9 cellular contexts compared by ENCODE assay signal in the genomic region with DNA sequence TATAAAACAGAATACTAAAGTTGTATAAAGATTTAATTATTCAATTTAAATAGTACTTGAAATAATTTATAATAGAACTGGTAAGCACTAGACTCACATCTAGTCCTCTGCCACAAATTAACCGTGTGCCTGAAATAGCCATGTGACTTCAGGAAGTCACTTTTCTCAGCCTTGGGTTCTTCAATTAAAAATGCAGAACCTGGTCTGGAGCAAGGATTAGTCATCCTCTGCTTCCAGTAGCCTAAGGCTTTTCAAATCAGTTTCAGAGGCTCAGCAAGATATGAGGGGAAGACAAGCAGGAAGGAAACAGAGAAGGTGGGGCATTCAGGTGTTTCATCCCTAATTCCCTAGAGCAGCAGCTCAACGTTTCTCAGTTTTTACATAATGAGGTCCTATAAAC. TPM values are rescaled to one million over a fixed set of nuclear protein-coding genes. Genes with fewer than 3 reads are reported as not detected.
DNase-seq lines count a peak whose midpoint lies in the region; ATAC-seq, FAIRE-seq and TF ChIP-seq lines count a peak whose summit lies in the region.
"Had no signal": no experiment of that assay in that cellular context is flagged by ENCODE, and none has a peak within 500 bp of the region (broad histone marks: within the 10 kb centered on the region; RNA-seq: fewer than 3 reads in every experiment).

No MANE protein-coding gene starts in this region.

- no peak overlapping the region for H3K4ac ChIP-seq in mesendoderm (ENCODE audit: low read depth, low read length)

- H3K27me3 ChIP-seq in astrocyte (ENCODE audit: insufficient read depth, low read length) (no peaks in the 10 kb centered on the region), mesendoderm (ENCODE audit: insufficient read depth, low read length, poor library complexity) (no peaks in the 10 kb centered on the region)

- H3K36me3 ChIP-seq in astrocyte (ENCODE audit: insufficient read depth, low read length): peaks cover 8% of the 10 kb centered on the region
- peaks cover 3% of the 10 kb centered on the region for H3K36me3 ChIP-seq in mesendoderm (ENCODE audit: control insufficient read depth, insufficient read depth, low read length)

- H2BK120ac ChIP-seq in mesendoderm (ENCODE audit: low read depth, low read length): no peak overlapping the region

- no peak overlapping the region for H4K5ac ChIP-seq in mesendoderm (ENCODE audit: low read length)

- H2AFZ ChIP-seq in astrocyte (ENCODE audit: low read depth, low read length): no peak overlapping the region

- no peaks in the 10 kb centered on the region for H4K20me1 ChIP-seq in astrocyte (ENCODE audit: insufficient read depth, low read length)

- no peaks in the 10 kb centered on the region for H3K9me3 Mint-ChIP-seq in astrocyte (ENCODE audit: unreplicated experiment)

- H3K9ac ChIP-seq in astrocyte (ENCODE audit: low read length) (no peak overlapping the region), mesendoderm (ENCODE audit: low read length) (no peak overlapping the region)

- no peak overlapping the region for H3K18ac ChIP-seq in mesendoderm (ENCODE audit: low read length)

- H3K4me2 ChIP-seq in astrocyte (ENCODE audit: low read length) (no peak overlapping the region), mesendoderm (ENCODE audit: low read length) (no peak overlapping the region)

- no peak overlapping the region for H3K23ac ChIP-seq in mesendoderm (ENCODE audit: low read length)

- ATAC-seq in GM18511 (IDR thresholded peaks at IDR 0.05; ENCODE audit: unreplicated experiment): no peak

- H4K8ac ChIP-seq in mesendoderm (ENCODE audit: low read depth, low read length): no peak overlapping the region

- peak overlapping the region; percentile 10 for H3K27ac Mint-ChIP-seq in astrocyte (ENCODE audit: unreplicated experiment)

- H3K9me3 ChIP-seq in astrocyte (ENCODE audit: insufficient read depth, low read depth, low read length): no peaks in the 10 kb centered on the region

- H2BK15ac ChIP-seq in mesendoderm (replicated peaks; ENCODE audit: low read depth): no peak overlapping the region

- no peak overlapping the region for H3K56ac ChIP-seq in mesendoderm (ENCODE audit: low read length)

- no peaks in the 10 kb centered on the region for H3K79me1 ChIP-seq in mesendoderm (ENCODE audit: low read length)

- WGBS in mesendoderm (ENCODE audit: extremely low coverage, insufficient coverage, low lambda C conversion rate): no CpG with 5 or more reads among the region's 2 CpGs

- no peaks in the 10 kb centered on the region for H3K27me3 Mint-ChIP-seq in astrocyte (ENCODE audit: low read depth, unreplicated experiment)

- H3K4me3 ChIP-seq in astrocyte (ENCODE audit: insufficient read depth, low read depth, low read length) (no peak overlapping the region), mesendoderm (ENCODE audit: low read length) (no peak overlapping the region)

- H3K4me1 ChIP-seq in astrocyte (ENCODE audit: insufficient read depth, low read length) (no peaks in the 10 kb centered on the region), mesendoderm (ENCODE audit: control insufficient read depth, low read depth, low read length) (peaks cover 4% of the 10 kb centered on the region)

- no peak overlapping the region for H2BK5ac ChIP-seq in mesendoderm (ENCODE audit: low read length)

- H3K27ac ChIP-seq in astrocyte (ENCODE audit: low read depth, low read length) (no peak overlapping the region), mesendoderm (ENCODE audit: low read depth, low read length) (no peak overlapping the region)

- no peak for TF ChIP-seq CTCF in astrocyte (IDR thresholded peaks at IDR 0.05; ENCODE audit: insufficient read depth, low read depth, low read length)

- no peak overlapping the region for H2AK5ac ChIP-seq in mesendoderm (ENCODE audit: low read length)

- DNase-seq in GF-D8 (lab: John Stamatoyannopoulos, UW): peak; percentile 65
- DNase-seq in HPDE6-E6E7 (ENCODE audit: extremely low spot score): peak; percentile 53
- peak; percentile 39 for DNase-seq in astrocyte (ENCODE audit: low read depth)
- DNase-seq in mesendoderm: peak; percentile 91
- DNase-seq in DMS79 treated with DMSO at 0.1 percent for 48 hours (lab: John Stamatoyannopoulos, UW): no peak
- no peak for DNase-seq in DMS114 treated with DMSO at 0.1 percent for 48 hours (lab: John Stamatoyannopoulos, UW; ENCODE audit: unreplicated experiment)
- no peak for DNase-seq in amygdala (lab: John Stamatoyannopoulos, UW)
- DNase-seq: kidney glomerular epithelial cell had no signal

- FAIRE-seq in astrocyte (lab: Jason Lieb, UNC): no peak

- H3K79me2 ChIP-seq in astrocyte (ENCODE audit: insufficient read depth, low read length) (no peaks in the 10 kb centered on the region), mesendoderm (ENCODE audit: control insufficient read depth, insufficient read depth, low read length) (no peaks in the 10 kb centered on the region)

- peaks cover 10% of the 10 kb centered on the region for H3K4me1 Mint-ChIP-seq in astrocyte (ENCODE audit: low read depth, unreplicated experiment)

- peaks cover 2% of the 10 kb centered on the region for H3K36me3 Mint-ChIP-seq in astrocyte (ENCODE audit: low read depth, unreplicated experiment)

- H3K4me3 Mint-ChIP-seq in astrocyte (ENCODE audit: unreplicated experiment): no peak overlapping the region

RNA-seq across cellular contexts. Expression of a gene that starts 23.0 kb away (rescaled TPM):
- total RNA-seq in astrocyte: 25.2 and 29.6 TPM in 2 replicates
- 49.4 TPM for polyA plus RNA-seq in mesendoderm (2013, experiment 1 of 2)
- polyA plus RNA-seq in mesendoderm (2013, experiment 2 of 2): 49.3 TPM

Comparison
In these comparisons a context has a peak if more than half of its experiments do, and no peak if none do; other contexts are left out.
1. DNase-seq: peak in GF-D8 (single experiment), HPDE6-E6E7 (single experiment), astrocyte (single experiment) and mesendoderm (single experiment); none in DMS79 treated with DMSO at 0.1 percent for 48 hours (single experiment), DMS114 treated with DMSO at 0.1 percent for 48 hours (single experiment) and amygdala (0 of 56).